9 cellular contexts compared by ENCODE assay signal in genomic region chr17:82864721-82865240, GRCh38. TPM values are rescaled to one million over a fixed set of nuclear protein-coding genes. Genes with fewer than 3 reads are reported as not detected.
A peak's percentile ranks its signal among the peaks of the same experiment; 100 is the strongest.
DNase-seq lines count a peak whose midpoint lies in the region; ATAC-seq lines count a peak whose summit lies in the region.
"Had no signal": no experiment of that assay in that cellular context is flagged by ENCODE, and none has a peak within 500 bp of the region (broad histone marks: within the 10 kb centered on the region; RNA-seq: fewer than 3 reads in every experiment).

No MANE protein-coding gene starts in this region.

- H3K9me3 ChIP-seq in skeletal muscle tissue (ENCODE audit: control insufficient read depth in 3 of 3, low read length in 3 of 3), result no peaks in the 10 kb centered on the region
- H3K9me3 ChIP-seq: neutrophil had no signal

- H3K27ac ChIP-seq in skeletal muscle tissue (ENCODE audit: low read depth, low read length), result peak overlapping the region; percentile 36
- H3K27ac ChIP-seq: neutrophil had no signal

- H3K9me3 Mint-ChIP-seq in activated naive CD8-positive, alpha-beta T cell treated with anti-CD3 and anti-CD28 coated beads, Interleukin-2, amount 50 U/mL, for 24 hours, result no peaks in the 10 kb centered on the region

- peak overlapping the region; percentile 66 for H3K4me3 Mint-ChIP-seq in activated naive CD8-positive, alpha-beta T cell treated with anti-CD3 and anti-CD28 coated beads, Interleukin-2, amount 50 U/mL, for 24 hours

- no peak overlapping the region for H3K4me3 ChIP-seq in skeletal muscle tissue (ENCODE audit: low read length in 3 of 3)

- peak; percentile 24 to 81 for DNase-seq in NCI-H2081 (lab: John Stamatoyannopoulos, UW)
- DNase-seq in NCI-H2081 treated with DMSO at 0.1 percent for 48 hours (lab: John Stamatoyannopoulos, UW), result no peak
- peak; percentile 49 for DNase-seq in NCI-H146 treated with DMSO at 0.1 percent for 48 hours (lab: John Stamatoyannopoulos, UW; ENCODE audit: unreplicated experiment)
- DNase-seq in activated naive CD8-positive, alpha-beta T cell treated with anti-CD3 and anti-CD28 coated beads, Interleukin-2, amount 50 U/mL, for 24 hours, result no peak
- no peak for DNase-seq in GF-D8 (lab: John Stamatoyannopoulos, UW)
- no peak for DNase-seq in mesenteric fat pad (ENCODE audit: low spot score)
- no peak for DNase-seq in NCI-H1930 (lab: John Stamatoyannopoulos, UW)

- no peaks in the 10 kb centered on the region for H3K36me3 Mint-ChIP-seq in activated naive CD8-positive, alpha-beta T cell treated with anti-CD3 and anti-CD28 coated beads, Interleukin-2, amount 50 U/mL, for 24 hours (ENCODE audit: low read depth)

- H3K27me3 ChIP-seq in skeletal muscle tissue (ENCODE audit: control insufficient read depth in 3 of 3, insufficient read depth in 3 of 3, low read length in 3 of 3), result no peaks in the 10 kb centered on the region
- H3K27me3 ChIP-seq: neutrophil had no signal

- peak overlapping the region; percentile 87 for H3K27ac Mint-ChIP-seq in activated naive CD8-positive, alpha-beta T cell treated with anti-CD3 and anti-CD28 coated beads, Interleukin-2, amount 50 U/mL, for 24 hours

- H3K9ac ChIP-seq in skeletal muscle tissue (ENCODE audit: low read depth in 1 of 3, low read length in 3 of 3), result peak overlapping the region in 1 of 3 donors; percentile 45

- H3K4me1 ChIP-seq in skeletal muscle tissue (ENCODE audit: control insufficient read depth in 3 of 3, insufficient read depth in 3 of 3, low read length in 3 of 3), result peaks cover 25 to 39% (median 37%) of the 10 kb centered on the region in 3 donors

- H3K27me3 Mint-ChIP-seq in activated naive CD8-positive, alpha-beta T cell treated with anti-CD3 and anti-CD28 coated beads, Interleukin-2, amount 50 U/mL, for 24 hours, result no peaks in the 10 kb centered on the region

- H3K36me3 ChIP-seq in skeletal muscle tissue (ENCODE audit: control insufficient read depth in 3 of 3, insufficient read depth in 3 of 3, low read length in 3 of 3), result peaks cover 0 to 2% (median 0%) of the 10 kb centered on the region in 3 donors
- H3K36me3 ChIP-seq: neutrophil had no signal

- H3K4me1 Mint-ChIP-seq in activated naive CD8-positive, alpha-beta T cell treated with anti-CD3 and anti-CD28 coated beads, Interleukin-2, amount 50 U/mL, for 24 hours, result peaks cover 76% of the 10 kb centered on the region

- ATAC-seq in activated naive CD8-positive, alpha-beta T cell treated with anti-CD3 and anti-CD28 coated beads, Interleukin-2, amount 50 U/mL, for 24 hours, result no peak

RNA-seq across cellular contexts. Expression of gene ZNF750, which starts 25.0 kb away (rescaled TPM):
- total RNA-seq in skeletal muscle tissue (not detected), mesenteric fat pad (0.26 TPM)

Comparison
In these comparisons a context has a peak if more than half of its experiments do, and no peak if none do; other contexts are left out.
1. DNase-seq: peak in NCI-H2081 (2 of 2) and NCI-H146 treated with DMSO at 0.1 percent for 48 hours (single experiment); none in NCI-H2081 treated with DMSO at 0.1 percent for 48 hours (single experiment), activated naive CD8-positive, alpha-beta T cell treated with anti-CD3 and anti-CD28 coated beads, Interleukin-2, amount 50 U/mL, for 24 hours (single experiment), GF-D8 (single experiment), mesenteric fat pad (single experiment) and NCI-H1930 (0 of 2).